20 cellular contexts compared by ENCODE assay signal in genomic region chr10:92545556-92545955, GRCh38.
"Had no signal": no experiment of that assay in that cellular context is flagged by ENCODE, and none has a peak within 500 bp of the region (broad histone marks: within the 10 kb centered on the region; RNA-seq: fewer than 3 reads in every experiment).

No MANE protein-coding gene starts in this region.

- H3K27ac ChIP-seq: SJSA1, SK-N-MC had no signal

- H3K9me3 ChIP-seq: MG63, SJSA1 had no signal

- FAIRE-seq: RCC 7860 had no signal

- H3K4me3 ChIP-seq: MG63, SJSA1, SK-N-MC had no signal

- DNase-seq: KBM-7, MG63, NCI-H1092 treated with DMSO at 0.1 percent for 48 hours, NCI-H1436, NCI-H187, NCI-H2029, NCI-H2081 treated with DMSO at 0.1 percent for 48 hours, NCI-H2171, NCI-H226, NCI-H446, NCI-H510A, NCI-H524 treated with DMSO at 0.1 percent for 48 hours, NCI-H69, NCI-H774, Right ventricle myocardium superior, RPMI8226, SIG-M5 had no signal

- H3K4me1 ChIP-seq: SJSA1 had no signal
